In genomic region chr20:34873583-34874093, GRCh38 we compare ENCODE assay signal across 2 cellular contexts.
TF ChIP-seq lines count a peak whose summit lies in the region.

No MANE protein-coding gene starts in this region.

TF ChIP-seq in SK-N-SH, 30 proteins besides CTCF, POLR2A, EP300 and RAD21 (continued from another document):
- TF ChIP-seq POLR2AphosphoS5 (IDR thresholded peaks at IDR 0.05; ENCODE audit: low read depth, low read length) (no peak), MXI1 (IDR thresholded peaks at IDR 0.05; ENCODE audit: low read depth, low read length) (no peak), YY1 (IDR thresholded peaks at IDR 0.05; ENCODE audit: low read depth) (no peak), SIN3A (IDR thresholded peaks at IDR 0.05; ENCODE audit: borderline replicate concordance, low read depth, low read length) (no peak), FOSL2 (IDR thresholded peaks at IDR 0.05; ENCODE audit: borderline replicate concordance, low read depth) (no peak), RFX5 (IDR thresholded peaks at IDR 0.05; ENCODE audit: low read length) (no peak), FOXM1 (IDR thresholded peaks at IDR 0.05; ENCODE audit: low read depth) (no peak), CHD2 (IDR thresholded peaks at IDR 0.05; ENCODE audit: low read length, partially characterized antibody) (no peak)
- TF ChIP-seq, protein P1, sequence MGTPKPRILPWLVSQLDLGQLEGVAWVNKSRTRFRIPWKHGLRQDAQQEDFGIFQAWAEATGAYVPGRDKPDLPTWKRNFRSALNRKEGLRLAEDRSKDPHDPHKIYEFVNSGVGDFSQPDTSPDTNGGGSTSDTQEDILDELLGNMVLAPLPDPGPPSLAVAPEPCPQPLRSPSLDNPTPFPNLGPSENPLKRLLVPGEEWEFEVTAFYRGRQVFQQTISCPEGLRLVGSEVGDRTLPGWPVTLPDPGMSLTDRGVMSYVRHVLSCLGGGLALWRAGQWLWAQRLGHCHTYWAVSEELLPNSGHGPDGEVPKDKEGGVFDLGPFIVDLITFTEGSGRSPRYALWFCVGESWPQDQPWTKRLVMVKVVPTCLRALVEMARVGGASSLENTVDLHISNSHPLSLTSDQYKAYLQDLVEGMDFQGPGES (IDR thresholded peaks at IDR 0.05; ENCODE audit: low read depth, low read length), result no peak
- TF ChIP-seq, protein P2, sequence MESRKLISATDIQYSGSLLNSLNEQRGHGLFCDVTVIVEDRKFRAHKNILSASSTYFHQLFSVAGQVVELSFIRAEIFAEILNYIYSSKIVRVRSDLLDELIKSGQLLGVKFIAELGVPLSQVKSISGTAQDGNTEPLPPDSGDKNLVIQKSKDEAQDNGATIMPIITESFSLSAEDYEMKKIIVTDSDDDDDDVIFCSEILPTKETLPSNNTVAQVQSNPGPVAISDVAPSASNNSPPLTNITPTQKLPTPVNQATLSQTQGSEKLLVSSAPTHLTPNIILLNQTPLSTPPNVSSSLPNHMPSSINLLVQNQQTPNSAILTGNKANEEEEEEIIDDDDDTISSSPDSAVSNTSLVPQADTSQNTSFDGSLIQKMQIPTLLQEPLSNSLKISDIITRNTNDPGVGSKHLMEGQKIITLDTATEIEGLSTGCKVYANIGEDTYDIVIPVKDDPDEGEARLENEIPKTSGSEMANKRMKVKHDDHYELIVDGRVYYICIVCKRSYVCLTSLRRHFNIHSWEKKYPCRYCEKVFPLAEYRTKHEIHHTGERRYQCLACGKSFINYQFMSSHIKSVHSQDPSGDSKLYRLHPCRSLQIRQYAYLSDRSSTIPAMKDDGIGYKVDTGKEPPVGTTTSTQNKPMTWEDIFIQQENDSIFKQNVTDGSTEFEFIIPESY (IDR thresholded peaks at IDR 0.05; ENCODE audit: borderline replicate concordance, low read depth), result no peak
- TF ChIP-seq, protein P3, sequence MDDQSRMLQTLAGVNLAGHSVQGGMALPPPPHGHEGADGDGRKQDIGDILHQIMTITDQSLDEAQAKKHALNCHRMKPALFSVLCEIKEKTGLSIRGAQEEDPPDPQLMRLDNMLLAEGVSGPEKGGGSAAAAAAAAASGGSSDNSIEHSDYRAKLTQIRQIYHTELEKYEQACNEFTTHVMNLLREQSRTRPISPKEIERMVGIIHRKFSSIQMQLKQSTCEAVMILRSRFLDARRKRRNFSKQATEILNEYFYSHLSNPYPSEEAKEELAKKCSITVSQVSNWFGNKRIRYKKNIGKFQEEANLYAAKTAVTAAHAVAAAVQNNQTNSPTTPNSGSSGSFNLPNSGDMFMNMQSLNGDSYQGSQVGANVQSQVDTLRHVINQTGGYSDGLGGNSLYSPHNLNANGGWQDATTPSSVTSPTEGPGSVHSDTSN (IDR thresholded peaks at IDR 0.05), result no peak
- TF ChIP-seq, protein P4, sequence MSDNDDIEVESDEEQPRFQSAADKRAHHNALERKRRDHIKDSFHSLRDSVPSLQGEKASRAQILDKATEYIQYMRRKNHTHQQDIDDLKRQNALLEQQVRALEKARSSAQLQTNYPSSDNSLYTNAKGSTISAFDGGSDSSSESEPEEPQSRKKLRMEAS (IDR thresholded peaks at IDR 0.05; ENCODE audit: low read depth), result no peak
- TF ChIP-seq, protein P5, sequence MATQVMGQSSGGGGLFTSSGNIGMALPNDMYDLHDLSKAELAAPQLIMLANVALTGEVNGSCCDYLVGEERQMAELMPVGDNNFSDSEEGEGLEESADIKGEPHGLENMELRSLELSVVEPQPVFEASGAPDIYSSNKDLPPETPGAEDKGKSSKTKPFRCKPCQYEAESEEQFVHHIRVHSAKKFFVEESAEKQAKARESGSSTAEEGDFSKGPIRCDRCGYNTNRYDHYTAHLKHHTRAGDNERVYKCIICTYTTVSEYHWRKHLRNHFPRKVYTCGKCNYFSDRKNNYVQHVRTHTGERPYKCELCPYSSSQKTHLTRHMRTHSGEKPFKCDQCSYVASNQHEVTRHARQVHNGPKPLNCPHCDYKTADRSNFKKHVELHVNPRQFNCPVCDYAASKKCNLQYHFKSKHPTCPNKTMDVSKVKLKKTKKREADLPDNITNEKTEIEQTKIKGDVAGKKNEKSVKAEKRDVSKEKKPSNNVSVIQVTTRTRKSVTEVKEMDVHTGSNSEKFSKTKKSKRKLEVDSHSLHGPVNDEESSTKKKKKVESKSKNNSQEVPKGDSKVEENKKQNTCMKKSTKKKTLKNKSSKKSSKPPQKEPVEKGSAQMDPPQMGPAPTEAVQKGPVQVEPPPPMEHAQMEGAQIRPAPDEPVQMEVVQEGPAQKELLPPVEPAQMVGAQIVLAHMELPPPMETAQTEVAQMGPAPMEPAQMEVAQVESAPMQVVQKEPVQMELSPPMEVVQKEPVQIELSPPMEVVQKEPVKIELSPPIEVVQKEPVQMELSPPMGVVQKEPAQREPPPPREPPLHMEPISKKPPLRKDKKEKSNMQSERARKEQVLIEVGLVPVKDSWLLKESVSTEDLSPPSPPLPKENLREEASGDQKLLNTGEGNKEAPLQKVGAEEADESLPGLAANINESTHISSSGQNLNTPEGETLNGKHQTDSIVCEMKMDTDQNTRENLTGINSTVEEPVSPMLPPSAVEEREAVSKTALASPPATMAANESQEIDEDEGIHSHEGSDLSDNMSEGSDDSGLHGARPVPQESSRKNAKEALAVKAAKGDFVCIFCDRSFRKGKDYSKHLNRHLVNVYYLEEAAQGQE (IDR thresholded peaks at IDR 0.05; ENCODE audit: low read depth, low read length), result no peak

TF ChIP-seq in SK-N-SH treated with all-trans-retinoic acid at 6 μM for 48 hours, 23 proteins besides CTCF, POLR2A, EP300 and RAD21 (continued from another document):
- TF ChIP-seq ZNF565 (CRISPR knock-in tag; conservative IDR thresholded peaks at IDR 0.05; ENCODE audit: low read depth) (no peak), GLIS3 (CRISPR knock-in tag; IDR thresholded peaks at IDR 0.05) (no peak), TOX (CRISPR knock-in tag; IDR thresholded peaks at IDR 0.05; ENCODE audit: borderline replicate concordance) (no peak), CSDC2 (CRISPR knock-in tag; IDR thresholded peaks at IDR 0.05) (no peak), BACH2 (CRISPR knock-in tag; IDR thresholded peaks at IDR 0.05; ENCODE audit: borderline replicate concordance) (no peak), ZC3H10 (CRISPR knock-in tag; IDR thresholded peaks at IDR 0.05) (no peak), ARNTL (CRISPR knock-in tag; IDR thresholded peaks at IDR 0.05; ENCODE audit: borderline replicate concordance, low read depth) (no peak)
- TF ChIP-seq, protein P6, sequence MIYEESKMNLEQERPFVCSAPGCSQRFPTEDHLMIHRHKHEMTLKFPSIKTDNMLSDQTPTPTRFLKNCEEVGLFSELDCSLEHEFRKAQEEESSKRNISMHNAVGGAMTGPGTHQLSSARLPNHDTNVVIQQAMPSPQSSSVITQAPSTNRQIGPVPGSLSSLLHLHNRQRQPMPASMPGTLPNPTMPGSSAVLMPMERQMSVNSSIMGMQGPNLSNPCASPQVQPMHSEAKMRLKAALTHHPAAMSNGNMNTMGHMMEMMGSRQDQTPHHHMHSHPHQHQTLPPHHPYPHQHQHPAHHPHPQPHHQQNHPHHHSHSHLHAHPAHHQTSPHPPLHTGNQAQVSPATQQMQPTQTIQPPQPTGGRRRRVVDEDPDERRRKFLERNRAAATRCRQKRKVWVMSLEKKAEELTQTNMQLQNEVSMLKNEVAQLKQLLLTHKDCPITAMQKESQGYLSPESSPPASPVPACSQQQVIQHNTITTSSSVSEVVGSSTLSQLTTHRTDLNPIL (CRISPR knock-in tag; IDR thresholded peaks at IDR 0.05; ENCODE audit: low read depth), result no peak
